8 cellular contexts compared by ENCODE assay signal in the genomic region with DNA sequence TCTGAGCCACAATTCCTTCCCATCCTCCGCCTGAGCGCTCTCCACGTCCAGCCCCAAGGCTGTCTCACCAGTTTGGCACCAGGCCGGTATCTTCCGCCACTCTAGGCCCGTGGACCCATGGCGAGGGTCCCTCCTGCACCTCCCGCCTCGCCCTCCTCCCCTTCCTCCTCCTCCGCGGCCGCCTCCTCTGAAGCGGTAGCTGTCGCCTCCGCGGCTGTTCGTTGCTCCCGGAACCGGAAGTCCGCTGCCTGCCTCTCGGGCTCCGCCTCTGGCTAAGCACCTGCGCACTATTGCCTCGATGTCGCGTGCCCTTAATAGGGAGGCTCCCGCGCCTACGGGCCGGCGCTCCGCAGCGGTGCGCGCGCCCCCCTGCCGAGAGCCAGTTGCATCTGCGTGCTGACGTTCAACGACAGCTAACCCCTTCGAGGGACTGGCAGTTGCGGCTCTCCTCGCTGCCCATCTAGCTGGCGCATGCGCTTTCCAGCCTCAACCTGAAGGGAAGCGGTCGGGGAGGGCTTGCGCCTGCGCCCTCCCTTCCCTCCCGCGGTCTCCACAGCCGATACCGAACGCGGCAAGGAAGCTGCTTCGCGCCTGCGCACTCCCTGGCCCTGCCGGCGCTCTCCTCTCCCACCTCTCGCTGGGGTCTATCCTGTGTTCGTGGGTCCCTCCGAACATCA. TPM values are rescaled to one million over a fixed set of nuclear protein-coding genes. Genes with fewer than 3 reads are reported as not detected.
DNase-seq lines count a peak whose midpoint lies in the region; ATAC-seq, FAIRE-seq and TF ChIP-seq lines count a peak whose summit lies in the region.

A gene with protein sequence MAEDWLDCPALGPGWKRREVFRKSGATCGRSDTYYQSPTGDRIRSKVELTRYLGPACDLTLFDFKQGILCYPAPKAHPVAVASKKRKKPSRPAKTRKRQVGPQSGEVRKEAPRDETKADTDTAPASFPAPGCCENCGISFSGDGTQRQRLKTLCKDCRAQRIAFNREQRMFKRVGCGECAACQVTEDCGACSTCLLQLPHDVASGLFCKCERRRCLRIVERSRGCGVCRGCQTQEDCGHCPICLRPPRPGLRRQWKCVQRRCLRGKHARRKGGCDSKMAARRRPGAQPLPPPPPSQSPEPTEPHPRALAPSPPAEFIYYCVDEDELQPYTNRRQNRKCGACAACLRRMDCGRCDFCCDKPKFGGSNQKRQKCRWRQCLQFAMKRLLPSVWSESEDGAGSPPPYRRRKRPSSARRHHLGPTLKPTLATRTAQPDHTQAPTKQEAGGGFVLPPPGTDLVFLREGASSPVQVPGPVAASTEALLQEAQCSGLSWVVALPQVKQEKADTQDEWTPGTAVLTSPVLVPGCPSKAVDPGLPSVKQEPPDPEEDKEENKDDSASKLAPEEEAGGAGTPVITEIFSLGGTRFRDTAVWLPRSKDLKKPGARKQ (minus strand): TSS at position 229 of the 677 bp plus-strand sequence. CDS start 1,531 bp downstream, outside the sequence.

- H3K4me3 ChIP-seq in NT2/D1 (ENCODE audit: insufficient read length, low read depth) (peak within 1 kb of the TSS; percentile 97), H1 (ENCODE audit: extremely low read depth in 1 of 4, insufficient read depth in 2 of 4, low read depth in 3 of 4, low read length in 4 of 4) (peak within 1 kb of the TSS; percentile 93 to 97 (median 94)), mesenchymal stem cell (ENCODE audit: insufficient read depth in 1 of 2, low read depth in 1 of 2, low read length in 2 of 2) (peak within 1 kb of the TSS; percentile 82 to 97)

- CTCF ChIA-PET in activated CD8-positive, alpha-beta memory T cell treated with anti-CD3 and anti-CD28 coated beads, Interleukin-2, amount 10 ng/mL, durations not matched to agents 7 days and 5 days (lab: Charles Lee): interaction anchor here (0.7 to 2.9 kb wide), 8 partner anchors 9 to 148 kb away, joined by 3 to 22 read pairs (median 6); a partner anchor contains a TSS
- CTCF ChIA-PET in H1 (lab: Charles Lee; ENCODE audit: partially characterized antibody): interaction anchor here (0.8 to 3.2 kb wide), 8 partner anchors 12 to 148 kb away, joined by 3 to 16 read pairs (median 4); no protein-coding TSS in a partner anchor

- H3K27me3 Mint-ChIP-seq in activated CD8-positive, alpha-beta memory T cell treated with anti-CD3 and anti-CD28 coated beads, Interleukin-2, amount 10 ng/mL, durations not matched to agents 7 days and 5 days: no peaks in the 10 kb centered on the region

- in situ Hi-C loops in Caki2 (cut with HindIII; ENCODE audit: low pct_unique_long_range_greater_than_20kb, low sequenced_read_pairs): no loop called here

- peaks cover 6% of the 10 kb centered on the region; the same call in 1 of the 2 replicates for H3K79me1 ChIP-seq in H1 (ENCODE audit: low read depth, low read length)
- H3K79me1 ChIP-seq in mesenchymal stem cell (replicated peaks; ENCODE audit: low read length, poor library complexity, severe bottlenecking): peaks cover 36% of the 10 kb centered on the region

- no peak for TF ChIP-seq RAD21 in H1 (IDR thresholded peaks at IDR 0.05 in 1 of 2, conservative IDR thresholded peaks at IDR 0.05 in 1 of 2; ENCODE audit: low read depth in 2 of 2, low read length in 2 of 2)

- ATAC-seq in GM21381 (IDR thresholded peaks at IDR 0.05; ENCODE audit: unreplicated experiment): peak; percentile 88
- ATAC-seq in activated CD8-positive, alpha-beta memory T cell treated with anti-CD3 and anti-CD28 coated beads, Interleukin-2, amount 10 ng/mL, durations not matched to agents 7 days and 5 days: peak; percentile 92

- H2AK5ac ChIP-seq in H1 (ENCODE audit: low read depth, low read length) (0 out of 2 replicates have a peak within 1 kb of the TSS, but pooled peaks have one; percentile 4), mesenchymal stem cell (ENCODE audit: low read length, severe bottlenecking) (peak within 1 kb of the TSS; percentile 96)

- DNase-seq in Caki2 (ENCODE audit: low read depth) (peak; percentile 96), HUDEP-2 (lab: John Stamatoyannopoulos, UW; ENCODE audit: unreplicated experiment in 76 of 76) (peak; percentile 43 to 100 (median 97)), NT2/D1 (ENCODE audit: low read depth, low spot score) (peak; percentile 91), H1 (ENCODE audit: low read depth in 1 of 2, low spot score in 2 of 2) (peak; percentile 92 to 93), mesenchymal stem cell (peak; percentile 99)
- DNase-seq in activated CD8-positive, alpha-beta memory T cell treated with anti-CD3 and anti-CD28 coated beads, Interleukin-2, amount 10 ng/mL, durations not matched to agents 7 days and 5 days: peak; percentile 98
- DNase-seq in stimulated activated CD8-positive, alpha-beta memory T cell treated with anti-CD3 and anti-CD28 coated beads, Interleukin-12 subunit alpha, Interleukin-12 subunit beta, amount 100 ng/mL, for 4 hours (ENCODE audit: low read depth): peak; percentile 94

- TF ChIP-seq CTCF in H1 (IDR thresholded peaks at IDR 0.05; ENCODE audit: control extremely low read depth in 1 of 3, insufficient read depth in 1 of 3, low read depth in 1 of 3, low read length in 3 of 3): peak in 2 of 3 experiments; percentile 6 to 10; a peak in 2 of 4 replicates

- peaks cover 6% of the 10 kb centered on the region for H3K4me1 ChIP-seq in NT2/D1 (ENCODE audit: insufficient read depth, insufficient read length)
- peaks cover 0 to 11% (median 4%) of the 10 kb centered on the region in 4 experiments; a peak in 5 of 7 replicates for H3K4me1 ChIP-seq in H1 (replicated peaks in 1 of 4; ENCODE audit: control insufficient read depth in 3 of 4, insufficient read depth in 4 of 4, low read length in 3 of 4)
- peaks cover 22% of the 10 kb centered on the region for H3K4me1 ChIP-seq in mesenchymal stem cell (ENCODE audit: control insufficient read depth, insufficient read depth, low read depth, low read length)

- H3K14ac ChIP-seq in H1 (ENCODE audit: insufficient read length) (no peak within 1 kb of the TSS), mesenchymal stem cell (ENCODE audit: low read length in 2 of 2) (peak within 1 kb of the TSS in 1 of 2 experiments; percentile 99)

- H3K4ac ChIP-seq in H1 (replicated peaks; ENCODE audit: insufficient read length, low read depth, low read length) (peak within 1 kb of the TSS; percentile 24), mesenchymal stem cell (ENCODE audit: low read depth in 1 of 2, low read length in 2 of 2) (peak within 1 kb of the TSS; percentile 90 to 96)

- peak within 1 kb of the TSS; percentile 97 for H3K18ac ChIP-seq in H1 (ENCODE audit: extremely low read depth, low read length)
- peak within 1 kb of the TSS; percentile 96 to 99 for H3K18ac ChIP-seq in mesenchymal stem cell (ENCODE audit: low read depth in 1 of 2, low read length in 2 of 2)

- H4K5ac ChIP-seq in H1 (ENCODE audit: insufficient read length, low read depth, low read length): peak within 1 kb of the TSS; percentile 94

- H4K8ac ChIP-seq in H1 (ENCODE audit: extremely low read depth, insufficient read depth, low read length) (peak within 1 kb of the TSS; percentile 94), mesenchymal stem cell (ENCODE audit: low read length) (peak within 1 kb of the TSS; percentile 100)

- H3K23ac ChIP-seq in H1 (ENCODE audit: insufficient read length) (no peak within 1 kb of the TSS), mesenchymal stem cell (ENCODE audit: low read length in 2 of 2) (peak within 1 kb of the TSS; percentile 60 to 66)

- H4K91ac ChIP-seq in H1 (replicated peaks; ENCODE audit: insufficient read length, low read length) (peak within 1 kb of the TSS; percentile 94), mesenchymal stem cell (ENCODE audit: low read length) (peak within 1 kb of the TSS; percentile 98)

- H3K9ac ChIP-seq in NT2/D1 (ENCODE audit: insufficient read length, low read depth) (peak within 1 kb of the TSS; percentile 95), H1 (replicated peaks in 1 of 4; ENCODE audit: extremely low read depth in 1 of 4, low read depth in 3 of 4, low read length in 3 of 4) (peak within 1 kb of the TSS; percentile 9 to 89 (median 64)), mesenchymal stem cell (ENCODE audit: low read length) (peak within 1 kb of the TSS; percentile 96)

- H3K27ac Mint-ChIP-seq in activated CD8-positive, alpha-beta memory T cell treated with anti-CD3 and anti-CD28 coated beads, Interleukin-2, amount 10 ng/mL, durations not matched to agents 7 days and 5 days: peak within 1 kb of the TSS; percentile 95

- H3K27ac ChIP-seq in H1 (ENCODE audit: low read depth, low read length) (peak within 1 kb of the TSS; percentile 74), mesenchymal stem cell (ENCODE audit: low read length, poor library complexity, severe bottlenecking) (peak within 1 kb of the TSS; percentile 85)

- H3K36me3 Mint-ChIP-seq in activated CD8-positive, alpha-beta memory T cell treated with anti-CD3 and anti-CD28 coated beads, Interleukin-2, amount 10 ng/mL, durations not matched to agents 7 days and 5 days: peaks cover 58% of the 10 kb centered on the region

- H2BK120ac ChIP-seq in H1 (replicated peaks; ENCODE audit: low read depth, low read length): no peak within 1 kb of the TSS
- H2BK120ac ChIP-seq in mesenchymal stem cell (ENCODE audit: low read depth, low read length): no peak within 1 kb of the TSS

- H3K4me1 Mint-ChIP-seq in activated CD8-positive, alpha-beta memory T cell treated with anti-CD3 and anti-CD28 coated beads, Interleukin-2, amount 10 ng/mL, durations not matched to agents 7 days and 5 days: peaks cover 54% of the 10 kb centered on the region

- peaks cover 0 to 9% of the 10 kb centered on the region in 2 experiments for H4K20me1 ChIP-seq in H1 (replicated peaks in 1 of 2; ENCODE audit: control insufficient read depth in 1 of 2, insufficient read depth in 2 of 2, low read length in 2 of 2)

- POLR2A ChIA-PET in H1 (lab: Charles Lee; ENCODE audit: partially characterized antibody): interaction anchor here (0.6 to 1.3 kb wide), 7 partner anchors 12 to 118 kb away, joined by 3 to 6 read pairs (median 4); no protein-coding TSS in a partner anchor

- H3K36me3 ChIP-seq in NT2/D1 (ENCODE audit: insufficient read depth, insufficient read length, low read length) (peaks cover 70% of the 10 kb centered on the region), H1 (ENCODE audit: control insufficient read depth in 2 of 4, insufficient read depth in 4 of 4, low read length in 3 of 4) (peaks cover 9 to 32% (median 28%) of the 10 kb centered on the region in 4 experiments), mesenchymal stem cell (ENCODE audit: control insufficient read depth in 1 of 2, insufficient read depth in 2 of 2, low read depth in 1 of 2, low read length in 2 of 2) (peaks cover 52 to 62% of the 10 kb centered on the region in 2 experiments)

- H3K23me2 ChIP-seq in H1 (ENCODE audit: low read depth, low read length): peaks cover 12% of the 10 kb centered on the region

- H2BK5ac ChIP-seq in H1 (ENCODE audit: low read depth, low read length): peak within 1 kb of the TSS; percentile 92; the same call in 1 of the 2 replicates
- H2BK5ac ChIP-seq in mesenchymal stem cell (ENCODE audit: low read depth, low read length, poor library complexity, severe bottlenecking): no peak within 1 kb of the TSS

- 2% methylated on average over 41 of the region's 63 CpGs; no CpG with 5 or more reads in 1 of the 2 experiments for WGBS in H1 (ENCODE audit: extremely low coverage in 1 of 2, insufficient coverage in 1 of 2, insufficient read length in 1 of 2, insufficient replicate concordance in 2 of 2, low coverage in 1 of 2, low lambda C conversion rate in 2 of 2, missing lambda C conversion rate in 1 of 2), 2 experiments
- WGBS in mesenchymal stem cell: under 1% methylated on average over 63 of the region's 63 CpGs

- H3K4me2 ChIP-seq in H1 (ENCODE audit: insufficient read depth in 1 of 2, low read depth in 2 of 2, low read length in 2 of 2): peak within 1 kb of the TSS; percentile 91 to 97
- peak within 1 kb of the TSS; percentile 95 for H3K4me2 ChIP-seq in mesenchymal stem cell (ENCODE audit: low read length, poor library complexity, severe bottlenecking)

- peak within 1 kb of the TSS; percentile 68; the same call in 1 of the 2 replicates for H2BK12ac ChIP-seq in H1 (ENCODE audit: low read depth, low read length)
- peak within 1 kb of the TSS; percentile 7 to 40 for H2BK12ac ChIP-seq in mesenchymal stem cell (ENCODE audit: low read length in 2 of 2)

- peak within 1 kb of the TSS; percentile 99 for H3K4me3 Mint-ChIP-seq in activated CD8-positive, alpha-beta memory T cell treated with anti-CD3 and anti-CD28 coated beads, Interleukin-2, amount 10 ng/mL, durations not matched to agents 7 days and 5 days

- H2AFZ ChIP-seq in H1 (ENCODE audit: low read length) (peak within 1 kb of the TSS; percentile 92), mesenchymal stem cell (ENCODE audit: low read depth, low read length) (peak within 1 kb of the TSS; percentile 94)

- peak; percentile 73 for FAIRE-seq in H1 (lab: Jason Lieb, UNC)

- TF ChIP-seq POLR2A in H1 (IDR thresholded peaks at IDR 0.05; ENCODE audit: control extremely low read depth in 1 of 2, low read depth in 2 of 2, low read length in 2 of 2): no peak; a peak in 1 of 3 replicates

- TF ChIP-seq EP300 in H1 (IDR thresholded peaks at IDR 0.05; ENCODE audit: borderline replicate concordance in 1 of 2, low read depth in 2 of 2, low read length in 2 of 2): no peak

- H3K9me3 ChIP-seq in NT2/D1 (ENCODE audit: insufficient read depth, low read length): no peaks in the 10 kb centered on the region
- H3K9me3 ChIP-seq in H1 (ENCODE audit: insufficient read depth in 2 of 2, low read depth in 1 of 2, low read length in 1 of 2): no peaks in the 10 kb centered on the region
- H3K9me3 ChIP-seq in mesenchymal stem cell (ENCODE audit: control insufficient read depth, low read length): no peaks in the 10 kb centered on the region

- peak within 1 kb of the TSS; percentile 74 for H3K56ac ChIP-seq in H1 (replicated peaks; ENCODE audit: insufficient read length, low read depth, low read length)

- no peak within 1 kb of the TSS for H2BK20ac ChIP-seq in H1 (ENCODE audit: low read length)

- H3K27me3 ChIP-seq in NT2/D1 (ENCODE audit: insufficient read depth, insufficient read length) (no peaks in the 10 kb centered on the region), H1 (replicated peaks in 1 of 4; ENCODE audit: control insufficient read depth in 3 of 4, extremely low read depth in 1 of 4, insufficient read depth in 3 of 4, low read length in 3 of 4) (no peaks in the 10 kb centered on the region), mesenchymal stem cell (ENCODE audit: control insufficient read depth in 1 of 2, insufficient read depth in 1 of 2, low read length in 2 of 2) (no peaks in the 10 kb centered on the region)

- H2BK15ac ChIP-seq in H1 (ENCODE audit: low read length) (0 out of 2 replicates have a peak within 1 kb of the TSS, but pooled peaks have one; percentile 72), mesenchymal stem cell (ENCODE audit: low read depth, poor library complexity, severe bottlenecking) (peak within 1 kb of the TSS; percentile 86)

- peaks cover 0 to 23% of the 10 kb centered on the region in 2 experiments; a peak in 2 of 4 replicates for H3K79me2 ChIP-seq in H1 (ENCODE audit: control insufficient read depth in 1 of 2, insufficient read depth in 2 of 2, low read length in 2 of 2)

- no peaks in the 10 kb centered on the region for H3K9me3 Mint-ChIP-seq in activated CD8-positive, alpha-beta memory T cell treated with anti-CD3 and anti-CD28 coated beads, Interleukin-2, amount 10 ng/mL, durations not matched to agents 7 days and 5 days (ENCODE audit: low read depth)

RNA-seq across cellular contexts. Expression of the gene that starts here (rescaled TPM):
- total RNA-seq in Caki2 (2014; rRNA removed; shearing (Covaris generic); ENCODE audit: low replicate concordance): 22.7 and 28.3 TPM in 2 replicates
- total RNA-seq in activated CD8-positive, alpha-beta memory T cell treated with anti-CD3 and anti-CD28 coated beads, Interleukin-2, amount 10 ng/mL, durations not matched to agents 7 days and 5 days: 100 to 1,000 TPM in 1 of 2 experiments, 10 to 100 TPM in 1; 97.8 to 106 TPM
- total RNA-seq in H1 (2021; fragmentation: NEBNext Ultra II Directional; extraction: Animal tissue kit (Norgen Biotek cat#: 25700)): 39.5 and 41.6 TPM in 2 replicates
- 32.2 and 59.2 TPM in 2 replicates for polyA plus RNA-seq in H1 (2011; rRNA removed)
- polyA plus RNA-seq in H1 (2011; cell fraction: cytosol; rRNA removed): 51.6 TPM
- 158 TPM for polyA plus RNA-seq in H1 (2011; cell fraction: nucleus; rRNA removed)
- 25.9 to 36.9 TPM (median 34.3 TPM) in 4 replicates for polyA plus RNA-seq in H1 (2012, experiment 1 of 2)
- polyA plus RNA-seq in H1 (2012, experiment 2 of 2): 16.8 TPM
- polyA plus RNA-seq in H1 (2013, experiment 1 of 2): 25.5 TPM
- 21.8 TPM for polyA plus RNA-seq in H1 (2013, experiment 2 of 2)
- 28.6 and 29.0 TPM in 2 replicates for polyA minus RNA-seq in H1 (2011; rRNA and poly(A)+ RNA removed)
- polyA minus RNA-seq in H1 (2011; cell fraction: cytosol; rRNA and poly(A)+ RNA removed): 30.0 TPM
- polyA minus RNA-seq in H1 (2011; cell fraction: nucleus; rRNA and poly(A)+ RNA removed): 44.8 TPM
- 34.4 TPM for polyA plus RNA-seq in mesenchymal stem cell (2013, experiment 1 of 2)
- polyA plus RNA-seq in mesenchymal stem cell (2013, experiment 2 of 2): 35.0 TPM

Comparison
In these comparisons a context has a peak if more than half of its experiments do, and no peak if none do; other contexts are left out.
1. Peak in every context shown above with its lines: DNase-seq, ATAC-seq, H3K4me3 ChIP-seq and H3K27ac ChIP-seq.